Comparison of ENCODE assay signal across 8 cellular contexts in the genomic region with DNA sequence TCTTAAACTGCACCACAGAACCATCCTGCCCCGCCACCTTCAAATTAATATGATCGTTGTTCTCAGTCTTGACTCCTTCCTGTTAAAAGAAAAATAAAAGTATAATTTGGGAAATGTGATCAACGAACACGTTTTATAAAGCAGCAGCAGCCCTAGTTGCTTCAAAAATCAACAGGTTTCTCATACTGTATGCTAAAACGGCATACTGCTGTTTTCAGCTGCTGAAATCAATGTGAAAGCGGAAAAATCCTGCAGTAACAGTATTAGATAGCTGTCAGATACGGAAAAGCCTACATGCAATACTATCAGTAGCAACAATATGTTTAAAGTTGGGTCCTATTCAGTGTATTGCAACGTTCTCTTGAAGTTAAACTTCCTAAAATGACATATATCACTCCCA. TPM values are rescaled to one million over a fixed set of nuclear protein-coding genes. Genes with fewer than 3 reads are reported as not detected.
DNase-seq lines count a peak whose midpoint lies in the region; ATAC-seq and TF ChIP-seq lines count a peak whose summit lies in the region.

No MANE protein-coding gene starts in this region.

- H3K36me3 ChIP-seq in BLaER1, result peaks cover 44% of the 10 kb centered on the region
- H3K36me3 ChIP-seq in MM.1S (replicated peaks; ENCODE audit: insufficient read depth, low read length), result peaks cover 11% of the 10 kb centered on the region

- H3K4me2 ChIP-seq in BLaER1 (peak overlapping the region; percentile 96), MM.1S (ENCODE audit: low read depth, low read length) (peak overlapping the region; percentile 92)

- H2AFZ ChIP-seq in MM.1S (ENCODE audit: low read length), result no peak overlapping the region

- no peaks in the 10 kb centered on the region for H3K9me2 ChIP-seq in MM.1S (replicated peaks; ENCODE audit: insufficient read depth, low read length)

- H3K27me3 ChIP-seq in BLaER1 (no peaks in the 10 kb centered on the region), MM.1S (replicated peaks; ENCODE audit: insufficient read depth, low read length) (no peaks in the 10 kb centered on the region)

- H4K20me1 ChIP-seq in BLaER1 (peaks cover 63% of the 10 kb centered on the region), MM.1S (ENCODE audit: insufficient read depth, low read length) (peaks cover 6% of the 10 kb centered on the region; the same call in 1 of the 2 replicates)

- H3K4me1 Mint-ChIP-seq in effector memory CD8-positive, alpha-beta T cell (ENCODE audit: low read depth in 2 of 2), result peaks cover 26 to 33% of the 10 kb centered on the region in 2 donors
- H3K4me1 Mint-ChIP-seq in neural crest cell, result peaks cover 28% of the 10 kb centered on the region

- peaks cover 15% of the 10 kb centered on the region; the same call in 1 of the 2 replicates for H3F3A ChIP-seq in MM.1S (ENCODE audit: insufficient read depth, low read length)

- H3K9ac ChIP-seq in BLaER1 (peak overlapping the region; percentile 99), MM.1S (ENCODE audit: low read length) (peak overlapping the region; percentile 86)

- TF ChIP-seq CTCF in MM.1S (IDR thresholded peaks at IDR 0.05; ENCODE audit: low read length) (no peak), neural crest cell (conservative IDR thresholded peaks at IDR 0.05) (no peak)

- H3K9me3 ChIP-seq in BLaER1 (no peaks in the 10 kb centered on the region), MM.1S (replicated peaks; ENCODE audit: insufficient read depth, low read length) (no peaks in the 10 kb centered on the region)

- peak overlapping the region; percentile 85 to 89 for H3K4me3 Mint-ChIP-seq in effector memory CD8-positive, alpha-beta T cell
- H3K4me3 Mint-ChIP-seq in neural crest cell, result peak overlapping the region; percentile 88

- H3K9me3 Mint-ChIP-seq in effector memory CD8-positive, alpha-beta T cell, result peaks cover 0 to 7% of the 10 kb centered on the region in 2 donors
- peaks cover 4% of the 10 kb centered on the region for H3K9me3 Mint-ChIP-seq in neural crest cell

- H3K27ac ChIP-seq in BLaER1 (peak overlapping the region; percentile 100), MM.1S (ENCODE audit: low read length) (no peak overlapping the region; the same call in 1 of the 2 replicates)

- ATAC-seq in effector memory CD8-positive, alpha-beta T cell (replicated peaks), result no peak

- H3K4me1 ChIP-seq in BLaER1, result peaks cover 55% of the 10 kb centered on the region
- peaks cover 8% of the 10 kb centered on the region; the same call in 1 of the 2 replicates for H3K4me1 ChIP-seq in MM.1S (ENCODE audit: low read length)

- peaks cover 75% of the 10 kb centered on the region for H3K36me3 Mint-ChIP-seq in effector memory CD8-positive, alpha-beta T cell (ENCODE audit: insufficient read depth)
- peaks cover 23% of the 10 kb centered on the region for H3K36me3 Mint-ChIP-seq in neural crest cell (ENCODE audit: low read depth)

- H3K27ac Mint-ChIP-seq in effector memory CD8-positive, alpha-beta T cell, result peak overlapping the region; percentile 59 to 93
- peak overlapping the region; percentile 2 for H3K27ac Mint-ChIP-seq in neural crest cell (ENCODE audit: unreplicated experiment)

- H3K79me2 ChIP-seq in MM.1S (ENCODE audit: low read length), result peaks cover 62% of the 10 kb centered on the region

- H3K4me3 ChIP-seq in BLaER1, result peak overlapping the region; percentile 84
- peak overlapping the region; percentile 85 for H3K4me3 ChIP-seq in MM.1S (ENCODE audit: low read length)

- DNase-seq in MM.1S, result no peak
- DNase-seq in effector memory CD8-positive, alpha-beta T cell, result no peak
- DNase-seq in neural crest cell (ENCODE audit: low read depth, low spot score), result no peak
- DNase-seq in stimulated activated CD4-positive, alpha-beta T cell treated with anti-CD3 and anti-CD28 coated beads, Interleukin-4, amount 100 ng/mL, for 1 hour, result no peak
- no peak for DNase-seq in SW480 (ENCODE audit: low spot score)
- DNase-seq in HCEC 1CT, result no peak
- DNase-seq in GDM1 (lab: John Stamatoyannopoulos, UW), result no peak

- H3K27me3 Mint-ChIP-seq in effector memory CD8-positive, alpha-beta T cell, result no peaks in the 10 kb centered on the region
- no peaks in the 10 kb centered on the region for H3K27me3 Mint-ChIP-seq in neural crest cell (ENCODE audit: low read depth)

RNA-seq across cellular contexts. Expression of a gene that starts 1.6 kb away (rescaled TPM):
- 773 and 776 TPM in 2 replicates for total RNA-seq in neural crest cell

RNA-seq across cellular contexts. Expression of a gene that starts 24.4 kb away (rescaled TPM):
- 122 and 126 TPM in 2 replicates for total RNA-seq in neural crest cell

RNA-seq across cellular contexts. Expression of a gene that starts 26.8 kb away (rescaled TPM):
- total RNA-seq in neural crest cell, result 319 and 334 TPM in 2 replicates

RNA-seq across cellular contexts. Expression of a gene that starts 49.6 kb away (rescaled TPM):
- 68.0 and 70.2 TPM in 2 replicates for total RNA-seq in neural crest cell
